1 cellular context compared by ENCODE assay signal in the genomic region with DNA sequence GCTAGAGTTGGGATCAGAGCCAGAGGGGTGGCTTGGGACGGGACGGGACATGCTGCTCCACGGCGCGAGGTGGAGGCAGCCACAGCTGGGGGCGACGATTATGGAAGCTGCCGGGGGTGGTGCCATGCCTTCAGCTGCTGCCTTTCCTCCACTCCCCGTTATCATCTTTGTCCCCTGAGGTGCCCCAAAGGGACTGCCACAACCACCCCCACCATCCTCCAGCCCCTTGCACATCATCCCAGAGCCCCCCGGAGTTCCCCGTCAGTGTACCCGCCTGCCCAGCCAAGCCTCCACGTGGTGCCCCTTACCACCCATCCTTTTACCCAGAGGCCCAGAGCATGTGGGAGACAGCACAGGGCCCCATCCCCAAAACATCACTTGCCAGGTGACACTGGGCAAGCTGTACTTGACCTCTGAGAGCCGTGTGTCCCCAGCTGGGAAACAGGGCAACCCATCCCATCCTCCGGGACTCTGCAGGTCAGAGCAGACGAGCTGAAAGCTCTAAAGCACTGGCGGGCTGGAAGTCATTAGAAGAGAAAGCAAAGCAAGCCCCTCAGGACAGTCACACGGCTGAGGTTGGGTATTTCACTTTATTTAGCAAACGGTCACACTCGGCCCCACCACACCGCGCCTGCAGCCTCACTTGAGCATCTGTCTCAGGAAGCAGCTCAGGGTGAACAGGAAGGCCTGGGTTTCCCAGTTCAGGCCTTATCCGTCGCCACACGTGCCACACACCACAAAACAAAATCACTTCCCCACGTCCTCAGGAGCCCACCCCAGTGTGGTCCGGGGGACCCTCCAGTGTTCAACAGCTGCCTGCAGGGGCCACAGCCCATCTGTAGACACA.
TF ChIP-seq lines count a peak whose summit lies in the region.

No MANE protein-coding gene starts in this region.

TF ChIP-seq in GM23338, 12 proteins besides CTCF, POLR2A, EP300 and RAD21:
- TF ChIP-seq ZNF331 (CRISPR knock-in tag; IDR thresholded peaks at IDR 0.05; ENCODE audit: low read depth) (no peak), CREB1 (CRISPR knock-in tag; IDR thresholded peaks at IDR 0.05; ENCODE audit: low read depth) (no peak), EZH2phosphoT487 (IDR thresholded peaks at IDR 0.05; ENCODE audit: unreplicated experiment) (no peak), EZH2 (IDR thresholded peaks at IDR 0.05; ENCODE audit: low read depth, unreplicated experiment) (no peak), NANOG (IDR thresholded peaks at IDR 0.05; ENCODE audit: borderline replicate concordance) (no peak), ZNF114 (CRISPR knock-in tag; IDR thresholded peaks at IDR 0.05) (no peak), POLR2AphosphoS5 (IDR thresholded peaks at IDR 0.05; ENCODE audit: low read depth) (no peak), JUNB (IDR thresholded peaks at IDR 0.05; ENCODE audit: unreplicated experiment) (no peak), STAT1 (IDR thresholded peaks at IDR 0.05; ENCODE audit: unreplicated experiment) (no peak)
- TF ChIP-seq, protein P1, sequence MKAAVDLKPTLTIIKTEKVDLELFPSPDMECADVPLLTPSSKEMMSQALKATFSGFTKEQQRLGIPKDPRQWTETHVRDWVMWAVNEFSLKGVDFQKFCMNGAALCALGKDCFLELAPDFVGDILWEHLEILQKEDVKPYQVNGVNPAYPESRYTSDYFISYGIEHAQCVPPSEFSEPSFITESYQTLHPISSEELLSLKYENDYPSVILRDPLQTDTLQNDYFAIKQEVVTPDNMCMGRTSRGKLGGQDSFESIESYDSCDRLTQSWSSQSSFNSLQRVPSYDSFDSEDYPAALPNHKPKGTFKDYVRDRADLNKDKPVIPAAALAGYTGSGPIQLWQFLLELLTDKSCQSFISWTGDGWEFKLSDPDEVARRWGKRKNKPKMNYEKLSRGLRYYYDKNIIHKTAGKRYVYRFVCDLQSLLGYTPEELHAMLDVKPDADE (IDR thresholded peaks at IDR 0.05) = no peak
- TF ChIP-seq, protein P2, sequence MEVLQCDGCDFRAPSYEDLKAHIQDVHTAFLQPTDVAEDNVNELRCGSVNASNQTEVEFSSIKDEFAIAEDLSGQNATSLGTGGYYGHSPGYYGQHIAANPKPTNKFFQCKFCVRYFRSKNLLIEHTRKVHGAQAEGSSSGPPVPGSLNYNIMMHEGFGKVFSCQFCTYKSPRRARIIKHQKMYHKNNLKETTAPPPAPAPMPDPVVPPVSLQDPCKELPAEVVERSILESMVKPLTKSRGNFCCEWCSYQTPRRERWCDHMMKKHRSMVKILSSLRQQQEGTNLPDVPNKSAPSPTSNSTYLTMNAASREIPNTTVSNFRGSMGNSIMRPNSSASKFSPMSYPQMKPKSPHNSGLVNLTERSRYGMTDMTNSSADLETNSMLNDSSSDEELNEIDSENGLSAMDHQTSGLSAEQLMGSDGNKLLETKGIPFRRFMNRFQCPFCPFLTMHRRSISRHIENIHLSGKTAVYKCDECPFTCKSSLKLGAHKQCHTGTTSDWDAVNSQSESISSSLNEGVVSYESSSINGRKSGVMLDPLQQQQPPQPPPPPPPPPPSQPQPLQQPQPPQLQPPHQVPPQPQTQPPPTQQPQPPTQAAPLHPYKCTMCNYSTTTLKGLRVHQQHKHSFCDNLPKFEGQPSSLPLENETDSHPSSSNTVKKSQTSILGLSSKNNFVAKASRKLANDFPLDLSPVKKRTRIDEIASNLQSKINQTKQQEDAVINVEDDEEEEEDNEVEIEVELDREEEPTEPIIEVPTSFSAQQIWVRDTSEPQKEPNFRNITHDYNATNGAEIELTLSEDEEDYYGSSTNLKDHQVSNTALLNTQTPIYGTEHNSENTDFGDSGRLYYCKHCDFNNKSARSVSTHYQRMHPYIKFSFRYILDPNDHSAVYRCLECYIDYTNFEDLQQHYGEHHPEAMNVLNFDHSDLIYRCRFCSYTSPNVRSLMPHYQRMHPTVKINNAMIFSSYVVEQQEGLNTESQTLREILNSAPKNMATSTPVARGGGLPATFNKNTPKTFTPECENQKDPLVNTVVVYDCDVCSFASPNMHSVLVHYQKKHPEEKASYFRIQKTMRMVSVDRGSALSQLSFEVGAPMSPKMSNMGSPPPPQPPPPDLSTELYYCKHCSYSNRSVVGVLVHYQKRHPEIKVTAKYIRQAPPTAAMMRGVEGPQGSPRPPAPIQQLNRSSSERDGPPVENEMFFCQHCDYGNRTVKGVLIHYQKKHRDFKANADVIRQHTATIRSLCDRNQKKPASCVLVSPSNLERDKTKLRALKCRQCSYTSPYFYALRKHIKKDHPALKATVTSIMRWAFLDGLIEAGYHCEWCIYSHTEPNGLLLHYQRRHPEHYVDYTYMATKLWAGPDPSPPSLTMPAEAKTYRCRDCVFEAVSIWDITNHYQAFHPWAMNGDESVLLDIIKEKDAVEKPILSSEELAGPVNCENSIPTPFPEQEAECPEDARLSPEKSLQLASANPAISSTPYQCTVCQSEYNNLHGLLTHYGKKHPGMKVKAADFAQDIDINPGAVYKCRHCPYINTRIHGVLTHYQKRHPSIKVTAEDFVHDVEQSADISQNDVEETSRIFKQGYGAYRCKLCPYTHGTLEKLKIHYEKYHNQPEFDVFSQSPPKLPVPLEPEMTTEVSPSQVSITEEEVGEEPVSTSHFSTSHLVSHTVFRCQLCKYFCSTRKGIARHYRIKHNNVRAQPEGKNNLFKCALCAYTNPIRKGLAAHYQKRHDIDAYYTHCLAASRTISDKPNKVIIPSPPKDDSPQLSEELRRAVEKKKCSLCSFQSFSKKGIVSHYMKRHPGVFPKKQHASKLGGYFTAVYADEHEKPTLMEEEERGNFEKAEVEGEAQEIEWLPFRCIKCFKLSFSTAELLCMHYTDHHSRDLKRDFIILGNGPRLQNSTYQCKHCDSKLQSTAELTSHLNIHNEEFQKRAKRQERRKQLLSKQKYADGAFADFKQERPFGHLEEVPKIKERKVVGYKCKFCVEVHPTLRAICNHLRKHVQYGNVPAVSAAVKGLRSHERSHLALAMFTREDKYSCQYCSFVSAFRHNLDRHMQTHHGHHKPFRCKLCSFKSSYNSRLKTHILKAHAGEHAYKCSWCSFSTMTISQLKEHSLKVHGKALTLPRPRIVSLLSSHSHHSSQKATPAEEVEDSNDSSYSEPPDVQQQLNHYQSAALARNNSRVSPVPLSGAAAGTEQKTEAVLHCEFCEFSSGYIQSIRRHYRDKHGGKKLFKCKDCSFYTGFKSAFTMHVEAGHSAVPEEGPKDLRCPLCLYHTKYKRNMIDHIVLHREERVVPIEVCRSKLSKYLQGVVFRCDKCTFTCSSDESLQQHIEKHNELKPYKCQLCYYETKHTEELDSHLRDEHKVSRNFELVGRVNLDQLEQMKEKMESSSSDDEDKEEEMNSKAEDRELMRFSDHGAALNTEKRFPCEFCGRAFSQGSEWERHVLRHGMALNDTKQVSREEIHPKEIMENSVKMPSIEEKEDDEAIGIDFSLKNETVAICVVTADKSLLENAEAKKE (CRISPR knock-in tag; IDR thresholded peaks at IDR 0.05) = no peak
- TF ChIP-seq, protein P3, sequence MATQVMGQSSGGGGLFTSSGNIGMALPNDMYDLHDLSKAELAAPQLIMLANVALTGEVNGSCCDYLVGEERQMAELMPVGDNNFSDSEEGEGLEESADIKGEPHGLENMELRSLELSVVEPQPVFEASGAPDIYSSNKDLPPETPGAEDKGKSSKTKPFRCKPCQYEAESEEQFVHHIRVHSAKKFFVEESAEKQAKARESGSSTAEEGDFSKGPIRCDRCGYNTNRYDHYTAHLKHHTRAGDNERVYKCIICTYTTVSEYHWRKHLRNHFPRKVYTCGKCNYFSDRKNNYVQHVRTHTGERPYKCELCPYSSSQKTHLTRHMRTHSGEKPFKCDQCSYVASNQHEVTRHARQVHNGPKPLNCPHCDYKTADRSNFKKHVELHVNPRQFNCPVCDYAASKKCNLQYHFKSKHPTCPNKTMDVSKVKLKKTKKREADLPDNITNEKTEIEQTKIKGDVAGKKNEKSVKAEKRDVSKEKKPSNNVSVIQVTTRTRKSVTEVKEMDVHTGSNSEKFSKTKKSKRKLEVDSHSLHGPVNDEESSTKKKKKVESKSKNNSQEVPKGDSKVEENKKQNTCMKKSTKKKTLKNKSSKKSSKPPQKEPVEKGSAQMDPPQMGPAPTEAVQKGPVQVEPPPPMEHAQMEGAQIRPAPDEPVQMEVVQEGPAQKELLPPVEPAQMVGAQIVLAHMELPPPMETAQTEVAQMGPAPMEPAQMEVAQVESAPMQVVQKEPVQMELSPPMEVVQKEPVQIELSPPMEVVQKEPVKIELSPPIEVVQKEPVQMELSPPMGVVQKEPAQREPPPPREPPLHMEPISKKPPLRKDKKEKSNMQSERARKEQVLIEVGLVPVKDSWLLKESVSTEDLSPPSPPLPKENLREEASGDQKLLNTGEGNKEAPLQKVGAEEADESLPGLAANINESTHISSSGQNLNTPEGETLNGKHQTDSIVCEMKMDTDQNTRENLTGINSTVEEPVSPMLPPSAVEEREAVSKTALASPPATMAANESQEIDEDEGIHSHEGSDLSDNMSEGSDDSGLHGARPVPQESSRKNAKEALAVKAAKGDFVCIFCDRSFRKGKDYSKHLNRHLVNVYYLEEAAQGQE (IDR thresholded peaks at IDR 0.05; ENCODE audit: unreplicated experiment) = no peak
